In the genomic region with DNA sequence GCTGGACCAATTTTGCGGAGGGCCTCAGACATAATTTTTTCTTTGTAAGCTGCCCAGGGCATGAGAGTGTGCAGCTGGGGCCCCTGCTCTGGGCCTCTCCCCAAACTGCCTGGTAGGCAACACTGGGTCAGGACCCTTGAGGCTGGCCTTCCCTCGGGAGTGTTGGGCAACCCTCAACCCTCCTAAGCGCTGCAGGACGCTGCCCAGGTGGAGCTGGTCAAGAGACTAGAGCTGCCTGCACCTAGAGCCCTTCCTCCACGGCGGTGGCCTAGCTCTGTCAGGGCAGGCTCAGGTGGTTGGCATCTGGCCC, we compare ENCODE assay signal across 1 cellular context.
TF ChIP-seq lines count a peak whose summit lies in the region.

No MANE protein-coding gene starts in this region.

TF ChIP-seq in GM12878, 131 proteins besides CTCF, POLR2A, EP300 and RAD21:
- no peak for TF ChIP-seq JUNB (IDR thresholded peaks at IDR 0.05)
- TF ChIP-seq, protein P1, sequence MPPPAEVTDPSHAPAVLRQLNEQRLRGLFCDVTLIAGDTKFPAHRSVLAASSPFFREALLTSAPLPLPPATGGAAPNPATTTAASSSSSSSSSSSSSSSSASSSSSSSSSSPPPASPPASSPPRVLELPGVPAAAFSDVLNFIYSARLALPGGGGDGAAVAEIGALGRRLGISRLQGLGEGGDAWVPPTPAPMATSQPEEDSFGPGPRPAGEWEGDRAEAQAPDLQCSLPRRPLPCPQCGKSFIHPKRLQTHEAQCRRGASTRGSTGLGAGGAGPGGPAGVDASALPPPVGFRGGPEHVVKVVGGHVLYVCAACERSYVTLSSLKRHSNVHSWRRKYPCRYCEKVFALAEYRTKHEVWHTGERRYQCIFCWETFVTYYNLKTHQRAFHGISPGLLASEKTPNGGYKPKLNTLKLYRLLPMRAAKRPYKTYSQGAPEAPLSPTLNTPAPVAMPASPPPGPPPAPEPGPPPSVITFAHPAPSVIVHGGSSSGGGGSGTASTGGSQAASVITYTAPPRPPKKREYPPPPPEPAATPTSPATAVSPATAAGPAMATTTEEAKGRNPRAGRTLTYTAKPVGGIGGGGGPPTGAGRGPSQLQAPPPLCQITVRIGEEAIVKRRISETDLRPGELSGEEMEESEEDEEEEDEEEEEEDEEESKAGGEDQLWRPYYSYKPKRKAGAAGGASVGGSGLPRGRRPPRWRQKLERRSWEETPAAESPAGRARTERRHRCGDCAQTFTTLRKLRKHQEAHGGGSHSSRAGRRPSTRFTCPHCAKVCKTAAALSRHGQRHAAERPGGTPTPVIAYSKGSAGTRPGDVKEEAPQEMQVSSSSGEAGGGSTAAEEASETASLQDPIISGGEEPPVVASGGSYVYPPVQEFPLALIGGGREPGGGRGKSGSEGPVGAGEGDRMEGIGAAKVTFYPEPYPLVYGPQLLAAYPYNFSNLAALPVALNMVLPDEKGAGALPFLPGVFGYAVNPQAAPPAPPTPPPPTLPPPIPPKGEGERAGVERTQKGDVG (CRISPR knock-in tag; IDR thresholded peaks at IDR 0.05), result no peak
- TF ChIP-seq NFIC (IDR thresholded peaks at IDR 0.05; ENCODE audit: low read depth, low read length), result no peak
- no peak for TF ChIP-seq RCOR1 (conservative IDR thresholded peaks at IDR 0.05; ENCODE audit: low read depth, low read length)
- no peak for TF ChIP-seq ZNF274 (IDR thresholded peaks at IDR 0.05; ENCODE audit: insufficient read depth, insufficient read length)
- TF ChIP-seq, protein P2, sequence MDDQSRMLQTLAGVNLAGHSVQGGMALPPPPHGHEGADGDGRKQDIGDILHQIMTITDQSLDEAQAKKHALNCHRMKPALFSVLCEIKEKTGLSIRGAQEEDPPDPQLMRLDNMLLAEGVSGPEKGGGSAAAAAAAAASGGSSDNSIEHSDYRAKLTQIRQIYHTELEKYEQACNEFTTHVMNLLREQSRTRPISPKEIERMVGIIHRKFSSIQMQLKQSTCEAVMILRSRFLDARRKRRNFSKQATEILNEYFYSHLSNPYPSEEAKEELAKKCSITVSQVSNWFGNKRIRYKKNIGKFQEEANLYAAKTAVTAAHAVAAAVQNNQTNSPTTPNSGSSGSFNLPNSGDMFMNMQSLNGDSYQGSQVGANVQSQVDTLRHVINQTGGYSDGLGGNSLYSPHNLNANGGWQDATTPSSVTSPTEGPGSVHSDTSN (IDR thresholded peaks at IDR 0.05; ENCODE audit: insufficient replicate concordance, low read depth, low read length), result no peak
- TF ChIP-seq, protein P3, sequence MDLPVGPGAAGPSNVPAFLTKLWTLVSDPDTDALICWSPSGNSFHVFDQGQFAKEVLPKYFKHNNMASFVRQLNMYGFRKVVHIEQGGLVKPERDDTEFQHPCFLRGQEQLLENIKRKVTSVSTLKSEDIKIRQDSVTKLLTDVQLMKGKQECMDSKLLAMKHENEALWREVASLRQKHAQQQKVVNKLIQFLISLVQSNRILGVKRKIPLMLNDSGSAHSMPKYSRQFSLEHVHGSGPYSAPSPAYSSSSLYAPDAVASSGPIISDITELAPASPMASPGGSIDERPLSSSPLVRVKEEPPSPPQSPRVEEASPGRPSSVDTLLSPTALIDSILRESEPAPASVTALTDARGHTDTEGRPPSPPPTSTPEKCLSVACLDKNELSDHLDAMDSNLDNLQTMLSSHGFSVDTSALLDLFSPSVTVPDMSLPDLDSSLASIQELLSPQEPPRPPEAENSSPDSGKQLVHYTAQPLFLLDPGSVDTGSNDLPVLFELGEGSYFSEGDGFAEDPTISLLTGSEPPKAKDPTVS (IDR thresholded peaks at IDR 0.05; ENCODE audit: low read depth, low read length), result no peak
- TF ChIP-seq GATAD2B (conservative IDR thresholded peaks at IDR 0.05; ENCODE audit: low read depth), result no peak
- no peak for TF ChIP-seq NR2C2 (IDR thresholded peaks at IDR 0.05; ENCODE audit: borderline replicate concordance, control insufficient read depth, insufficient read length, low read depth)
- no peak for TF ChIP-seq PML (IDR thresholded peaks at IDR 0.05; ENCODE audit: low read length)
- TF ChIP-seq, protein P4, sequence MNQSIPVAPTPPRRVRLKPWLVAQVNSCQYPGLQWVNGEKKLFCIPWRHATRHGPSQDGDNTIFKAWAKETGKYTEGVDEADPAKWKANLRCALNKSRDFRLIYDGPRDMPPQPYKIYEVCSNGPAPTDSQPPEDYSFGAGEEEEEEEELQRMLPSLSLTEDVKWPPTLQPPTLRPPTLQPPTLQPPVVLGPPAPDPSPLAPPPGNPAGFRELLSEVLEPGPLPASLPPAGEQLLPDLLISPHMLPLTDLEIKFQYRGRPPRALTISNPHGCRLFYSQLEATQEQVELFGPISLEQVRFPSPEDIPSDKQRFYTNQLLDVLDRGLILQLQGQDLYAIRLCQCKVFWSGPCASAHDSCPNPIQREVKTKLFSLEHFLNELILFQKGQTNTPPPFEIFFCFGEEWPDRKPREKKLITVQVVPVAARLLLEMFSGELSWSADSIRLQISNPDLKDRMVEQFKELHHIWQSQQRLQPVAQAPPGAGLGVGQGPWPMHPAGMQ (IDR thresholded peaks at IDR 0.05; ENCODE audit: borderline replicate concordance), result no peak
- no peak for TF ChIP-seq IKZF1 (conservative IDR thresholded peaks at IDR 0.05)
- TF ChIP-seq ZNF384 (IDR thresholded peaks at IDR 0.05; ENCODE audit: borderline replicate concordance, low read depth, low read length), result no peak
- TF ChIP-seq SIX5 (IDR thresholded peaks at IDR 0.05; ENCODE audit: low read depth, low read length, severe bottlenecking), result no peak
- TF ChIP-seq BRCA1 (IDR thresholded peaks at IDR 0.05; ENCODE audit: low read depth, low read length), result no peak
- TF ChIP-seq KLF5 (IDR thresholded peaks at IDR 0.05; ENCODE audit: partially characterized antibody), result no peak
- TF ChIP-seq, protein P5, sequence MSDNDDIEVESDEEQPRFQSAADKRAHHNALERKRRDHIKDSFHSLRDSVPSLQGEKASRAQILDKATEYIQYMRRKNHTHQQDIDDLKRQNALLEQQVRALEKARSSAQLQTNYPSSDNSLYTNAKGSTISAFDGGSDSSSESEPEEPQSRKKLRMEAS (IDR thresholded peaks at IDR 0.05; ENCODE audit: low read depth, low read length), result no peak
- no peak for TF ChIP-seq SRF (IDR thresholded peaks at IDR 0.05; ENCODE audit: low read depth in 2 of 2, low read length in 2 of 2)
